In genomic region chr3:62876064-62876463, GRCh38 we compare ENCODE assay signal across 8 cellular contexts. TPM values are rescaled to one million over a fixed set of nuclear protein-coding genes. Genes with fewer than 3 reads are reported as not detected.
DNase-seq lines count a peak whose midpoint lies in the region; ATAC-seq, FAIRE-seq and TF ChIP-seq lines count a peak whose summit lies in the region.

No MANE protein-coding gene starts in this region.

- H3K4me2 ChIP-seq in keratinocyte (ENCODE audit: control insufficient read depth, extremely low read depth, insufficient read depth, low read depth, low read length), result no peak overlapping the region

- H3K36me3 Mint-ChIP-seq in activated T-helper 1 cell treated with anti-CD3 and anti-CD28 coated beads, Interleukin-12 subunit alpha, Interleukin-12 subunit beta, Interleukin-2, Interleukin-4 antibody, amounts not matched to agents 30 ng/mL and 10 ng/mL and 1 ng/mL, durations not matched to agents 14 hours and 24 hours and 36 hours (ENCODE audit: low read depth), result no peaks in the 10 kb centered on the region

- H3K9me1 ChIP-seq in keratinocyte (ENCODE audit: control insufficient read depth, extremely low read depth, insufficient read depth, low read length), result no peaks in the 10 kb centered on the region

- peaks cover 2% of the 10 kb centered on the region for H3K4me1 ChIP-seq in keratinocyte (ENCODE audit: control insufficient read depth, extremely low read depth, insufficient read depth, low read length)

- no peak overlapping the region for H3K4me3 ChIP-seq in keratinocyte (ENCODE audit: control insufficient read depth in 2 of 3, extremely low read depth in 1 of 3, insufficient read depth in 2 of 3, low read depth in 1 of 3, low read length in 3 of 3)

- no peaks in the 10 kb centered on the region for H3K36me3 ChIP-seq in keratinocyte (ENCODE audit: control insufficient read depth in 2 of 2, extremely low read depth in 1 of 2, insufficient read depth in 2 of 2, low read length in 2 of 2)

- H3K27me3 ChIP-seq in keratinocyte (ENCODE audit: control insufficient read depth, extremely low read depth, insufficient read depth, low read length), result peaks cover 40% of the 10 kb centered on the region

- H3K27ac Mint-ChIP-seq in activated T-helper 1 cell treated with anti-CD3 and anti-CD28 coated beads, Interleukin-12 subunit alpha, Interleukin-12 subunit beta, Interleukin-2, Interleukin-4 antibody, amounts not matched to agents 30 ng/mL and 10 ng/mL and 1 ng/mL, durations not matched to agents 14 hours and 24 hours and 36 hours, result no peak overlapping the region

- H3K27me3 Mint-ChIP-seq in activated T-helper 1 cell treated with anti-CD3 and anti-CD28 coated beads, Interleukin-12 subunit alpha, Interleukin-12 subunit beta, Interleukin-2, Interleukin-4 antibody, amounts not matched to agents 30 ng/mL and 10 ng/mL and 1 ng/mL, durations not matched to agents 14 hours and 24 hours and 36 hours (ENCODE audit: insufficient read depth), result peaks cover 37% of the 10 kb centered on the region

- ATAC-seq in GM18861 (IDR thresholded peaks at IDR 0.05; ENCODE audit: unreplicated experiment), result no peak

- no peaks in the 10 kb centered on the region for H3K9me3 Mint-ChIP-seq in activated T-helper 1 cell treated with anti-CD3 and anti-CD28 coated beads, Interleukin-12 subunit alpha, Interleukin-12 subunit beta, Interleukin-2, Interleukin-4 antibody, amounts not matched to agents 30 ng/mL and 10 ng/mL and 1 ng/mL, durations not matched to agents 14 hours and 24 hours and 36 hours

- no peaks in the 10 kb centered on the region for H3K79me2 ChIP-seq in keratinocyte (ENCODE audit: control insufficient read depth, insufficient read depth, low read length)

- no peaks in the 10 kb centered on the region for H3K9me3 ChIP-seq in keratinocyte (ENCODE audit: control insufficient read depth, low read depth, low read length)

- DNase-seq in Caki2 (ENCODE audit: low read depth), result peak; percentile 21
- DNase-seq in LHCN-M2 (ENCODE audit: low read depth), result peak; percentile 25
- peak; percentile 88 for DNase-seq in astrocyte of the hippocampus (ENCODE audit: low read depth, low spot score)
- peak; percentile 11 for DNase-seq in keratinocyte (ENCODE audit: low read depth, low spot score)
- DNase-seq in stimulated activated CD8-positive, alpha-beta memory T cell treated with anti-CD3 and anti-CD28 coated beads, Interleukin-4, amount 100 ng/mL, for 48 hours, result no peak
- DNase-seq in activated T-helper 1 cell treated with anti-CD3 and anti-CD28 coated beads, Interleukin-12 subunit alpha, Interleukin-12 subunit beta, Interleukin-2, Interleukin-4 antibody, amounts not matched to agents 30 ng/mL and 10 ng/mL and 1 ng/mL, durations not matched to agents 14 hours and 24 hours and 36 hours (ENCODE audit: low spot score), result no peak
- no peak for DNase-seq in AML-193 (lab: John Stamatoyannopoulos, UW)

- in situ Hi-C loops in Caki2 (cut with HindIII; ENCODE audit: low pct_unique_long_range_greater_than_20kb, low sequenced_read_pairs), result no loop called here

- no peaks in the 10 kb centered on the region for H3K4me1 Mint-ChIP-seq in activated T-helper 1 cell treated with anti-CD3 and anti-CD28 coated beads, Interleukin-12 subunit alpha, Interleukin-12 subunit beta, Interleukin-2, Interleukin-4 antibody, amounts not matched to agents 30 ng/mL and 10 ng/mL and 1 ng/mL, durations not matched to agents 14 hours and 24 hours and 36 hours (ENCODE audit: low read depth)

- FAIRE-seq in keratinocyte (lab: Jason Lieb, UNC), result no peak

- H3K9ac ChIP-seq in keratinocyte (ENCODE audit: control insufficient read depth, extremely low read depth, insufficient read depth, low read length), result no peak overlapping the region

- no peaks in the 10 kb centered on the region for H4K20me1 ChIP-seq in keratinocyte (ENCODE audit: control insufficient read depth, extremely low read depth, insufficient read depth, low read length)

- dilution Hi-C loops in keratinocyte (cut with MboI; ENCODE audit: extremely low pct_ligation_motif_present, low sequenced_read_pairs), result no loop called here

- TF ChIP-seq CTCF in keratinocyte (optimal IDR thresholded peaks at IDR 0.05 in 1 of 3, IDR thresholded peaks at IDR 0.05 in 1 of 3, conservative IDR thresholded peaks at IDR 0.05 in 1 of 3; ENCODE audit: extremely low read depth in 1 of 3, insufficient read depth in 2 of 3, low read length in 3 of 3), result no peak

- H3K27ac ChIP-seq in keratinocyte (ENCODE audit: control insufficient read depth, insufficient read depth, low read length), result no peak overlapping the region

- no peak overlapping the region for H2AFZ ChIP-seq in keratinocyte (ENCODE audit: control insufficient read depth, low read length)

- intact Hi-C loops in activated T-helper 1 cell treated with anti-CD3 and anti-CD28 coated beads, Interleukin-12 subunit alpha, Interleukin-12 subunit beta, Interleukin-2, Interleukin-4 antibody, amounts not matched to agents 30 ng/mL and 10 ng/mL and 1 ng/mL, durations not matched to agents 14 hours and 24 hours and 36 hours (cut with micrococcal nuclease), result loop anchor here (10.0 kb wide), 1 partner anchor 501 kb away; the partner anchor contains the start of gene FEZF2

- no peak overlapping the region for H3K4me3 Mint-ChIP-seq in activated T-helper 1 cell treated with anti-CD3 and anti-CD28 coated beads, Interleukin-12 subunit alpha, Interleukin-12 subunit beta, Interleukin-2, Interleukin-4 antibody, amounts not matched to agents 30 ng/mL and 10 ng/mL and 1 ng/mL, durations not matched to agents 14 hours and 24 hours and 36 hours

RNA-seq across cellular contexts. Expression of gene CADPS, which starts 0.8 kb away (rescaled TPM):
- not detected in 2 replicates for total RNA-seq in Caki2 (2014; rRNA removed; shearing (Covaris generic); ENCODE audit: low replicate concordance)
- 0.11 TPM in 1 of 2 replicates, not detected in the other for total RNA-seq in LHCN-M2 (2014; rRNA removed)
- polyA plus RNA-seq in LHCN-M2 (2012), result 0.07 TPM
- not detected in 3 replicates for polyA plus RNA-seq in keratinocyte
- not detected for polyA plus RNA-seq in keratinocyte (2011; ENCODE audit: low read depth)
- not detected in 2 replicates for polyA plus RNA-seq in keratinocyte (2011; cell fraction: cytosol; rRNA removed)
- polyA plus RNA-seq in keratinocyte (2011; cell fraction: nucleus; rRNA removed), result 0.04 and 0.38 TPM in 2 replicates
- polyA plus RNA-seq in keratinocyte (2012; ENCODE audit: low replicate concordance), result not detected in 2 replicates
- not detected in 3 replicates for polyA minus RNA-seq in keratinocyte
- polyA minus RNA-seq in keratinocyte (2011; cell fraction: cytosol; rRNA and poly(A)+ RNA removed), result not detected
- not detected in 2 replicates for polyA minus RNA-seq in keratinocyte (2011; cell fraction: nucleus; rRNA and poly(A)+ RNA removed)
- total RNA-seq in activated T-helper 1 cell treated with anti-CD3 and anti-CD28 coated beads, Interleukin-12 subunit alpha, Interleukin-12 subunit beta, Interleukin-2, Interleukin-4 antibody, amounts not matched to agents 30 ng/mL and 10 ng/mL and 1 ng/mL, durations not matched to agents 14 hours and 24 hours and 36 hours, result not detected in 2 replicates

Comparison
In these comparisons a context has a peak if more than half of its experiments do, and no peak if none do; other contexts are left out.
1. DNase-seq: peak in Caki2 (single experiment), LHCN-M2 (single experiment), astrocyte of the hippocampus (single experiment) and keratinocyte (single experiment); none in stimulated activated CD8-positive, alpha-beta memory T cell treated with anti-CD3 and anti-CD28 coated beads, Interleukin-4, amount 100 ng/mL, for 48 hours (single experiment), activated T-helper 1 cell treated with anti-CD3 and anti-CD28 coated beads, Interleukin-12 subunit alpha, Interleukin-12 subunit beta, Interleukin-2, Interleukin-4 antibody, amounts not matched to agents 30 ng/mL and 10 ng/mL and 1 ng/mL, durations not matched to agents 14 hours and 24 hours and 36 hours (single experiment) and AML-193 (0 of 2).